Comparison of ENCODE assay signal across 12 cellular contexts in genomic region chr5:176402684-176403083, GRCh38. TPM values are rescaled to one million over a fixed set of nuclear protein-coding genes. Genes with fewer than 3 reads are reported as not detected.
A peak's percentile ranks its signal among the peaks of the same experiment; 100 is the strongest.
DNase-seq lines count a peak whose midpoint lies in the region; ATAC-seq and TF ChIP-seq lines count a peak whose summit lies in the region.
"Had no signal": no experiment of that assay in that cellular context is flagged by ENCODE, and none has a peak within 500 bp of the region (broad histone marks: within the 10 kb centered on the region; RNA-seq: fewer than 3 reads in every experiment).

No MANE protein-coding gene starts in this region.

- H3K36me3 Mint-ChIP-seq in chondrocyte (ENCODE audit: low read depth): peaks cover 15% of the 10 kb centered on the region

- CTCF ChIA-PET in SK-N-SH (lab: Yijun Ruan, JAX): interaction anchor here (1.0 kb wide), 1 partner anchor 14 kb away, joined by 4 read pairs; no protein-coding TSS in a partner anchor

- H3K27me3 ChIP-seq in SK-N-SH (ENCODE audit: insufficient read depth): no peaks in the 10 kb centered on the region
- no peaks in the 10 kb centered on the region for H3K27me3 ChIP-seq in tibial nerve
- H3K27me3 ChIP-seq: gastroesophageal sphincter had no signal

- no peaks in the 10 kb centered on the region for H4K20me1 ChIP-seq in SK-N-SH (ENCODE audit: insufficient read depth)

- TF ChIP-seq RAD21 in SK-N-SH (IDR thresholded peaks at IDR 0.05; ENCODE audit: low read length): no peak

- WGBS in SK-N-SH (ENCODE audit: low lambda C conversion rate): 84% methylated on average over 8 of the region's 8 CpGs
- WGBS in tibial nerve, 2 donors: 49 to 59% methylated on average over 8 of the region's 8 CpGs

- intact Hi-C loops in left colon (cut with DNase I, micrococcal nuclease): no loop called here

- no peak for ATAC-seq in SK-N-SH treated with all-trans-retinoic acid at 6 μM for 48 hours
- ATAC-seq in left colon: peak; percentile 52
- ATAC-seq: gastroesophageal sphincter; naive thymus-derived CD4-positive, alpha-beta T cell had no signal

- TF ChIP-seq EP300 in SK-N-SH (IDR thresholded peaks at IDR 0.05; ENCODE audit: borderline replicate concordance in 1 of 2, low read depth in 1 of 2, low read length in 1 of 2) (no peak), tibial nerve (IDR thresholded peaks at IDR 0.05) (no peak)

- H2AFZ ChIP-seq in SK-N-SH (ENCODE audit: low read depth): no peak overlapping the region

- H3K27me3 Mint-ChIP-seq in chondrocyte (ENCODE audit: low read depth): no peaks in the 10 kb centered on the region
- H3K27me3 Mint-ChIP-seq: activated B cell treated with CpG ODN at 0.5 μM for 24 hours; naive thymus-derived CD4-positive, alpha-beta T cell had no signal

- H3K9me3 Mint-ChIP-seq in chondrocyte (ENCODE audit: low read depth): no peaks in the 10 kb centered on the region
- H3K9me3 Mint-ChIP-seq: activated B cell treated with CpG ODN at 0.5 μM for 24 hours; naive thymus-derived CD4-positive, alpha-beta T cell had no signal

- H3K4me1 ChIP-seq in SK-N-SH (ENCODE audit: control insufficient read depth in 1 of 2, insufficient read depth in 2 of 2, low read depth in 1 of 2, low read length in 1 of 2) (no peaks in the 10 kb centered on the region), tibial nerve (peaks cover 0 to 71% (median 7%) of the 10 kb centered on the region in 4 donors)

- POLR2A ChIA-PET in SK-N-SH (lab: Yijun Ruan, JAX): no interaction called here

- H3K4me2 ChIP-seq in SK-N-SH: no peak overlapping the region

- H3K4me1 Mint-ChIP-seq in chondrocyte (ENCODE audit: low read depth): peaks cover 20% of the 10 kb centered on the region
- H3K4me1 Mint-ChIP-seq: activated B cell treated with CpG ODN at 0.5 μM for 24 hours; naive thymus-derived CD4-positive, alpha-beta T cell had no signal

- H3K9me3 ChIP-seq in SK-N-SH (no peaks in the 10 kb centered on the region), tibial nerve (no peaks in the 10 kb centered on the region)
- H3K9me3 ChIP-seq: gastroesophageal sphincter had no signal

- H3K27ac ChIP-seq in SK-N-SH (ENCODE audit: low read depth in 2 of 2, low read length in 1 of 2): no peak overlapping the region
- H3K27ac ChIP-seq in tibial nerve: peak overlapping the region in 3 of 4 donors; percentile 36 to 70 (median 56)

- no peak overlapping the region for H3K27ac Mint-ChIP-seq in chondrocyte (ENCODE audit: unreplicated experiment)
- H3K27ac Mint-ChIP-seq: activated B cell treated with CpG ODN at 0.5 μM for 24 hours had no signal

- no peaks in the 10 kb centered on the region for H3K9me2 ChIP-seq in SK-N-SH

- H3K4me3 Mint-ChIP-seq in chondrocyte (ENCODE audit: unreplicated experiment): no peak overlapping the region
- H3K4me3 Mint-ChIP-seq: activated B cell treated with CpG ODN at 0.5 μM for 24 hours; naive thymus-derived CD4-positive, alpha-beta T cell had no signal

- TF ChIP-seq CTCF in SK-N-SH (IDR thresholded peaks at IDR 0.05) (no peak), tibial nerve (IDR thresholded peaks at IDR 0.05) (no peak), chondrocyte (IDR thresholded peaks at IDR 0.05) (no peak)

- no peak for TF ChIP-seq POLR2A in tibial nerve (IDR thresholded peaks at IDR 0.05)

- H3K4me3 ChIP-seq in SK-N-SH (ENCODE audit: low read depth in 2 of 2, low read length in 1 of 2): no peak overlapping the region
- no peak overlapping the region for H3K4me3 ChIP-seq in tibial nerve
- H3K4me3 ChIP-seq: gastroesophageal sphincter had no signal

- no peak overlapping the region for H3K9ac ChIP-seq in SK-N-SH

- no peaks in the 10 kb centered on the region for H3K79me2 ChIP-seq in SK-N-SH (ENCODE audit: insufficient read depth)

- no peaks in the 10 kb centered on the region for H3F3A ChIP-seq in SK-N-SH (replicated peaks; ENCODE audit: insufficient read depth)

- DNase-seq in SK-N-SH: peak; percentile 61
- DNase-seq in left colon: peak; percentile 70 to 78
- DNase-seq in tibial nerve (ENCODE audit: low spot score in 2 of 2): no peak
- no peak for DNase-seq in NCI-H345 treated with DMSO at 0.1 percent for 48 hours (lab: John Stamatoyannopoulos, UW; ENCODE audit: unreplicated experiment)
- no peak for DNase-seq in chondrocyte (ENCODE audit: low spot score)
- DNase-seq: activated B cell treated with CpG ODN at 0.5 μM for 24 hours; effector CD8-positive, alpha-beta T cell; islet precursor cell; naive thymus-derived CD4-positive, alpha-beta T cell; NCI-H1048 had no signal

- H3K36me3 ChIP-seq in SK-N-SH (replicated peaks in 1 of 2; ENCODE audit: control insufficient read depth in 1 of 2, insufficient read depth in 2 of 2, low read length in 1 of 2) (peaks cover 0 to 3% of the 10 kb centered on the region in 2 experiments), tibial nerve (peaks cover 0 to 51% (median 0%) of the 10 kb centered on the region in 3 donors)

TF ChIP-seq in SK-N-SH, 30 proteins besides CTCF, POLR2A, EP300 and RAD21 (continues in another document):
- TF ChIP-seq MXI1 (IDR thresholded peaks at IDR 0.05; ENCODE audit: low read depth, low read length) (no peak), MEF2A (IDR thresholded peaks at IDR 0.05; ENCODE audit: borderline replicate concordance, low read depth) (no peak), TCF12 (IDR thresholded peaks at IDR 0.05) (no peak), ZBTB33 (IDR thresholded peaks at IDR 0.05; ENCODE audit: borderline replicate concordance, low read depth) (no peak), FOSL2 (IDR thresholded peaks at IDR 0.05; ENCODE audit: borderline replicate concordance, low read depth) (no peak), RFX5 (IDR thresholded peaks at IDR 0.05; ENCODE audit: low read length) (no peak)

TF ChIP-seq in SK-N-SH treated with all-trans-retinoic acid at 6 μM for 48 hours, 23 proteins besides CTCF, POLR2A, EP300 and RAD21 (continues in another document):
- TF ChIP-seq ZNF565 (CRISPR knock-in tag; conservative IDR thresholded peaks at IDR 0.05; ENCODE audit: low read depth) (no peak), TSHZ2 (CRISPR knock-in tag; IDR thresholded peaks at IDR 0.05) (no peak)

RNA-seq across cellular contexts. Expression of gene CLTB, which starts 13.7 kb away (rescaled TPM):
- 85.9 and 91.2 TPM in 2 replicates for polyA plus RNA-seq in SK-N-SH (2012; rRNA removed)
- polyA plus RNA-seq in SK-N-SH (2012; cell fraction: cytosol; rRNA removed): 67.0 and 82.5 TPM in 2 replicates
- 37.1 and 45.6 TPM in 2 replicates for polyA plus RNA-seq in SK-N-SH (2012; cell fraction: nucleus; rRNA removed)
- total RNA-seq in left colon (100 to 1,000 TPM; 279 to 282 TPM), tibial nerve (100 to 1,000 TPM; 183 to 233 (median 197) TPM), chondrocyte (63.8 to 85.6 TPM (median 65.3 TPM) in 3 replicates)

RNA-seq across cellular contexts. Expression of gene HIGD2A, which starts 14.1 kb away (rescaled TPM):
- 211 and 213 TPM in 2 replicates for polyA plus RNA-seq in SK-N-SH (2012; rRNA removed)
- polyA plus RNA-seq in SK-N-SH (2012; cell fraction: cytosol; rRNA removed): 139 and 190 TPM in 2 replicates
- polyA plus RNA-seq in SK-N-SH (2012; cell fraction: nucleus; rRNA removed): 57.7 and 81.8 TPM in 2 replicates
- 100 to 1,000 TPM; 194 to 226 TPM for total RNA-seq in left colon
- 10 to 100 TPM; 54.3 to 96.3 (median 85.1) TPM for total RNA-seq in tibial nerve
- 70.3 to 83.5 TPM (median 74.6 TPM) in 3 replicates for total RNA-seq in chondrocyte

RNA-seq across cellular contexts. Expression of gene NOP16, which starts 14.3 kb away (rescaled TPM):
- 158 and 161 TPM in 2 replicates for polyA plus RNA-seq in SK-N-SH (2012; rRNA removed)
- 134 and 136 TPM in 2 replicates for polyA plus RNA-seq in SK-N-SH (2012; cell fraction: cytosol; rRNA removed)
- 233 and 292 TPM in 2 replicates for polyA plus RNA-seq in SK-N-SH (2012; cell fraction: nucleus; rRNA removed)
- total RNA-seq in left colon (10 to 100 TPM; 15.9 to 24.9 TPM), tibial nerve (10 to 100 TPM in 1 of 4 donors, 1 to 10 TPM in 3; 6.1 to 17.7 (median 6.6) TPM), chondrocyte (16.8 to 22.8 TPM (median 19.9 TPM) in 3 replicates)

RNA-seq across cellular contexts. Expression of gene ARL10, which starts 37.4 kb away (rescaled TPM):
- polyA plus RNA-seq in SK-N-SH (2012; rRNA removed): 4.6 and 7.8 TPM in 2 replicates
- polyA plus RNA-seq in SK-N-SH (2012; cell fraction: cytosol; rRNA removed): 3.6 and 5.7 TPM in 2 replicates
- polyA plus RNA-seq in SK-N-SH (2012; cell fraction: nucleus; rRNA removed): 27.9 and 49.3 TPM in 2 replicates
- total RNA-seq in left colon: 1 to 10 TPM; 1.0 to 1.8 TPM
- 10 to 100 TPM; 12.0 to 54.6 (median 16.9) TPM for total RNA-seq in tibial nerve
- total RNA-seq in chondrocyte: 24.5 to 37.8 TPM (median 33.7 TPM) in 3 replicates

RNA-seq across cellular contexts. Expression of gene KIAA1191, which starts 41.1 kb away (rescaled TPM):
- polyA plus RNA-seq in SK-N-SH (2012; rRNA removed): 100 and 127 TPM in 2 replicates
- 75.8 and 102 TPM in 2 replicates for polyA plus RNA-seq in SK-N-SH (2012; cell fraction: cytosol; rRNA removed)
- 46.0 and 69.3 TPM in 2 replicates for polyA plus RNA-seq in SK-N-SH (2012; cell fraction: nucleus; rRNA removed)
- total RNA-seq in left colon: 10 to 100 TPM; 83.4 to 93.5 TPM
- total RNA-seq in tibial nerve: 10 to 100 TPM; 77.9 to 91.3 (median 90.0) TPM
- total RNA-seq in chondrocyte: 89.5 to 103 TPM (median 91.5 TPM) in 3 replicates

Comparison
In these comparisons a context has a peak if more than half of its experiments do, and no peak if none do; other contexts are left out.
1. DNase-seq: peak in SK-N-SH (single experiment) and left colon (2 of 2); none in tibial nerve (0 of 2), NCI-H345 treated with DMSO at 0.1 percent for 48 hours (single experiment) and chondrocyte (single experiment).
2. H3K27ac ChIP-seq: peak in tibial nerve (3 of 4); none in SK-N-SH (0 of 2).